Comparison of ENCODE assay signal across 33 cellular contexts in the genomic region with DNA sequence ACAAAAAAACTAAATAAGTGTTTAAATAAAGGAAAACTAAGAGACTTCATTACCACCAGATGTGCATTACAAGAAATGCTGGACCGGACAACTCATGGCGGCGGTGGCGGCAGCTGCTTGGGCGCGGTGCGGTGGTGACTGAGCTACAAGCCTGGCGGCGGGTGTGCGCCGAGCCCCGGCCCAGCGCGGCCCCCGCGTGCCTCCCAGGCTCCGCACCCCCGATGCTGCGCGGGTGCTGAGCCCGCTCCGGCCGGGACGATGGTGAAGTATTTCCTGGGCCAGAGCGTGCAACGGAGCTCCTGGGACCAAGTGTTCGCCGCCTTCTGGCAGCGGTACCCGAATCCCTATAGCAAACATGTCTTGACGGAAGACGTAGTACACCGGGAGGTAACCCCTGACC. TPM values are rescaled to one million over a fixed set of nuclear protein-coding genes. Genes with fewer than 3 reads are reported as not detected.
DNase-seq lines count a peak whose midpoint lies in the region; ATAC-seq, FAIRE-seq and TF ChIP-seq lines count a peak whose summit lies in the region.
"Had no signal": no experiment of that assay in that cellular context is flagged by ENCODE, and none has a peak within 500 bp of the region (broad histone marks: within the 10 kb centered on the region; RNA-seq: fewer than 3 reads in every experiment).

No MANE protein-coding gene starts in this region.

- peaks cover 8% of the 10 kb centered on the region for H3K9me3 Mint-ChIP-seq in nephron progenitor cell
- H3K9me3 Mint-ChIP-seq: CD4-positive, alpha-beta T cell; CD8-positive, alpha-beta memory T cell; CD8-positive, alpha-beta T cell had no signal

- intact Hi-C loops in K562 (cut with micrococcal nuclease): no loop called here
- intact Hi-C loops in testis (cut with DNase I; ENCODE audit: low total_unique reads): no loop called here

- H3K27ac ChIP-seq in K562 (ENCODE audit: extremely low read depth, low read depth, low read length): no peak overlapping the region
- no peak overlapping the region for H3K27ac ChIP-seq in testis
- H3K27ac ChIP-seq: 22Rv1; A549; BLaER1; BLaER1 treated with 17β-estradiol and CSF1 and Interleukin-3, amounts not matched to agents 10 nM and 100 nM; C4-2B had no signal

- H3K79me2 ChIP-seq in K562 (ENCODE audit: control insufficient read depth, insufficient read depth, low read length): no peaks in the 10 kb centered on the region

- no peak overlapping the region for H3K4me2 ChIP-seq in K562 (ENCODE audit: insufficient read depth, low read length)
- H3K4me2 ChIP-seq: A549; BLaER1; BLaER1 treated with 17β-estradiol and CSF1 and Interleukin-3, amounts not matched to agents 10 nM and 100 nM had no signal

- H3K27me3 ChIP-seq in K562 (ENCODE audit: control insufficient read depth in 2 of 2, insufficient read depth in 2 of 2, low read length in 2 of 2) (no peaks in the 10 kb centered on the region), testis (no peaks in the 10 kb centered on the region)
- H3K27me3 ChIP-seq: BE2C; BLaER1; BLaER1 treated with 17β-estradiol and CSF1 and Interleukin-3, amounts not matched to agents 10 nM and 100 nM had no signal

- WGBS in K562 (ENCODE audit: insufficient coverage, low coverage, missing lambda C conversion rate): 73% methylated on average over 33 of the region's 33 CpGs
- WGBS in testis, 2 donors: 72 to 73% methylated on average over 11 to 33 of the region's 33 CpGs

- H3K9me1 ChIP-seq in K562 (ENCODE audit: control insufficient read depth, insufficient read depth, low read length): no peaks in the 10 kb centered on the region

- FAIRE-seq in K562 (lab: Jason Lieb, UNC): no peak
- FAIRE-seq: A204.1, A549, D721Med had no signal

- H3K36me3 ChIP-seq in K562 (ENCODE audit: control insufficient read depth, insufficient read depth, low read length) (no peaks in the 10 kb centered on the region), testis (ENCODE audit: low read depth, missing control alignments) (no peaks in the 10 kb centered on the region)
- H3K36me3 ChIP-seq: BE2C; BLaER1; BLaER1 treated with 17β-estradiol and CSF1 and Interleukin-3, amounts not matched to agents 10 nM and 100 nM had no signal

- H3K9ac ChIP-seq in K562 (ENCODE audit: insufficient read depth in 1 of 2, low read depth in 2 of 2, low read length in 2 of 2): no peak overlapping the region
- H3K9ac ChIP-seq: BLaER1; BLaER1 treated with 17β-estradiol and CSF1 and Interleukin-3, amounts not matched to agents 10 nM and 100 nM had no signal

- no peaks in the 10 kb centered on the region; a peak in 1 of 5 replicates for H3K4me1 ChIP-seq in K562 (replicated peaks in 1 of 2; ENCODE audit: control insufficient read depth in 2 of 2, insufficient read depth in 2 of 2, low read length in 2 of 2)
- no peaks in the 10 kb centered on the region for H3K4me1 ChIP-seq in testis
- H3K4me1 ChIP-seq: A549, BE2C, BLaER1, Caco-2 had no signal

- CTCF ChIA-PET in K562 (lab: Yijun Ruan, JAX; ENCODE audit: low intra/inter-chr PET ratio): no interaction called here

- no peak for ATAC-seq in K562
- ATAC-seq: A549; CD8-positive, alpha-beta T cell had no signal

- TF ChIP-seq POLR2A in K562 (conservative IDR thresholded peaks at IDR 0.05) (no peak), testis (IDR thresholded peaks at IDR 0.05) (no peak)

- H3K4me1 Mint-ChIP-seq in nephron progenitor cell: no peaks in the 10 kb centered on the region
- H3K4me1 Mint-ChIP-seq: B cell; CD4-positive, alpha-beta memory T cell; CD4-positive, CD25-positive, alpha-beta regulatory T cell; CD8-positive, alpha-beta memory T cell had no signal

- TF ChIP-seq RAD21 in K562 (CRISPR knock-in tag; conservative IDR thresholded peaks at IDR 0.05 in 1 of 2, IDR thresholded peaks at IDR 0.05 in 1 of 2): no peak

- POLR2A ChIA-PET in K562 (lab: Yijun Ruan, JAX): no interaction called here

- no peaks in the 10 kb centered on the region; the same call in 1 of the 2 replicates for H3K9me3 ChIP-seq in K562 (replicated peaks; ENCODE audit: control insufficient read depth, insufficient read depth, low read depth, low read length)
- no peaks in the 10 kb centered on the region for H3K9me3 ChIP-seq in testis
- H3K9me3 ChIP-seq: BE2C, Caco-2 had no signal

- in situ Hi-C loops in K562 (cut with MboI): no loop called here

- H3K4me3 ChIP-seq in K562 (no peak overlapping the region), testis (peak overlapping the region in 1 of 2 donors; percentile 34)
- H3K4me3 ChIP-seq: A549; BLaER1; BLaER1 treated with 17β-estradiol and CSF1 and Interleukin-3, amounts not matched to agents 10 nM and 100 nM had no signal

- BruUV-seq in K562 (replicated peaks; lab: Mats Ljungman, UMichigan): no TSS peak

- H3K27ac Mint-ChIP-seq in nephron progenitor cell: no peak overlapping the region
- H3K27ac Mint-ChIP-seq: B cell; CD14-positive monocyte; CD4-positive, alpha-beta T cell; CD8-positive, alpha-beta memory T cell; CD8-positive, alpha-beta T cell had no signal

- H3K36me3 Mint-ChIP-seq in nephron progenitor cell (ENCODE audit: low read depth): no peaks in the 10 kb centered on the region
- H3K36me3 Mint-ChIP-seq: CD14-positive monocyte; CD4-positive, alpha-beta memory T cell; CD8-positive, alpha-beta T cell had no signal

- DNase-seq in K562 (ENCODE audit: extremely low read depth in 1 of 4, low spot score in 3 of 4): no peak
- peak; percentile 21 for DNase-seq in testis
- DNase-seq in stimulated activated CD4-positive, alpha-beta T cell treated with anti-CD3 and anti-CD28 coated beads, Interleukin-15, amount 100 ng/mL, for 24 hours: no peak
- no peak for DNase-seq in nephron progenitor cell
- DNase-seq: 8988T; ACHN; AML-193; BE2C; C1 segment of cervical spinal cord; Caco-2; Calu3; CD4-positive, alpha-beta memory T cell; CD4-positive, alpha-beta T cell; CD4-positive, CD25-positive, alpha-beta regulatory T cell; CD8-positive, alpha-beta memory T cell; CD8-positive, alpha-beta T cell; COR-L47; DMS 273 treated with DMSO at 0.1 percent for 48 hours; DMS153; DMS53; DMS79; DMS79 treated with DMSO at 0.1 percent for 48 hours; DND-41; EL had no signal

- H3K4me3 Mint-ChIP-seq in nephron progenitor cell: no peak overlapping the region
- H3K4me3 Mint-ChIP-seq: B cell; CD14-positive monocyte; CD4-positive, alpha-beta memory T cell; CD4-positive, alpha-beta T cell; CD4-positive, CD25-positive, alpha-beta regulatory T cell; CD8-positive, alpha-beta memory T cell; CD8-positive, alpha-beta T cell had no signal

- no peak overlapping the region for H2AFZ ChIP-seq in K562 (ENCODE audit: low read depth, low read length)

- no peaks in the 10 kb centered on the region for H3K27me3 Mint-ChIP-seq in nephron progenitor cell (ENCODE audit: low read depth, poor library complexity)
- H3K27me3 Mint-ChIP-seq: CD4-positive, alpha-beta memory T cell; CD4-positive, alpha-beta T cell had no signal

- TF ChIP-seq CTCF in K562 (IDR thresholded peaks at IDR 0.05 in 2 of 3, conservative IDR thresholded peaks at IDR 0.05 in 1 of 3; ENCODE audit: insufficient read depth in 2 of 3, low read depth in 1 of 3, low read length in 3 of 3) (no peak), testis (IDR thresholded peaks at IDR 0.05) (no peak), nephron progenitor cell (IDR thresholded peaks at IDR 0.05) (no peak)

- TF ChIP-seq EP300 in K562 (IDR thresholded peaks at IDR 0.05; ENCODE audit: low read length): no peak

- H4K20me1 ChIP-seq in K562 (replicated peaks; ENCODE audit: control insufficient read depth, insufficient read depth, low read length): no peaks in the 10 kb centered on the region
- H4K20me1 ChIP-seq: BLaER1; BLaER1 treated with 17β-estradiol and CSF1 and Interleukin-3, amounts not matched to agents 10 nM and 100 nM had no signal

TF ChIP-seq in K562, 482 proteins besides CTCF, POLR2A, EP300 and RAD21 (continues in another document):
- TF ChIP-seq ZNF347 (CRISPR knock-in tag; IDR thresholded peaks at IDR 0.05; ENCODE audit: low read depth): no peak
- TF ChIP-seq, protein P1, sequence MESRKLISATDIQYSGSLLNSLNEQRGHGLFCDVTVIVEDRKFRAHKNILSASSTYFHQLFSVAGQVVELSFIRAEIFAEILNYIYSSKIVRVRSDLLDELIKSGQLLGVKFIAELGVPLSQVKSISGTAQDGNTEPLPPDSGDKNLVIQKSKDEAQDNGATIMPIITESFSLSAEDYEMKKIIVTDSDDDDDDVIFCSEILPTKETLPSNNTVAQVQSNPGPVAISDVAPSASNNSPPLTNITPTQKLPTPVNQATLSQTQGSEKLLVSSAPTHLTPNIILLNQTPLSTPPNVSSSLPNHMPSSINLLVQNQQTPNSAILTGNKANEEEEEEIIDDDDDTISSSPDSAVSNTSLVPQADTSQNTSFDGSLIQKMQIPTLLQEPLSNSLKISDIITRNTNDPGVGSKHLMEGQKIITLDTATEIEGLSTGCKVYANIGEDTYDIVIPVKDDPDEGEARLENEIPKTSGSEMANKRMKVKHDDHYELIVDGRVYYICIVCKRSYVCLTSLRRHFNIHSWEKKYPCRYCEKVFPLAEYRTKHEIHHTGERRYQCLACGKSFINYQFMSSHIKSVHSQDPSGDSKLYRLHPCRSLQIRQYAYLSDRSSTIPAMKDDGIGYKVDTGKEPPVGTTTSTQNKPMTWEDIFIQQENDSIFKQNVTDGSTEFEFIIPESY (CRISPR knock-in tag; IDR thresholded peaks at IDR 0.05): peak; percentile 34; the same call in 1 of the 2 replicates

RNA-seq across cellular contexts. Expression of gene RCOR3, which starts 52.2 kb away (rescaled TPM):
- 74.5 and 224 TPM in 2 replicates for total RNA-seq in K562 (2011; cell fraction: chromatin; rRNA removed; ENCODE audit: low replicate concordance)
- total RNA-seq in K562 (2011; cell fraction: nucleolus; rRNA removed): 37.2 and 56.2 TPM in 2 replicates
- total RNA-seq in K562 (2011; cell fraction: nucleoplasm; rRNA removed): 84.0 and 114 TPM in 2 replicates
- 17.0 and 17.3 TPM in 2 replicates for total RNA-seq in K562 (2014; rRNA removed)
- total RNA-seq in K562 (2014; rRNA removed; fragmentation: Illumina TruSeq; extraction: Trizol): 30.6 and 34.0 TPM in 2 replicates
- 31.2 and 34.0 TPM in 2 replicates for total RNA-seq in K562 (2015; rRNA removed; fragmentation: Illumina TruSeq; extraction: Trizol)
- 29.5 and 30.6 TPM in 2 replicates for total RNA-seq in K562 (2021)
- polyA plus RNA-seq in K562 (2011; rRNA removed): 42.7 and 54.2 TPM in 2 replicates
- polyA plus RNA-seq in K562 (2011; cell fraction: cytosol; rRNA removed): 19.7 and 23.3 TPM in 2 replicates
- 116 and 147 TPM in 2 replicates for polyA plus RNA-seq in K562 (2011; cell fraction: nucleus; rRNA removed)
- 25.5 and 27.8 TPM in 2 replicates for polyA plus RNA-seq in K562 (2012)
- polyA plus RNA-seq in K562 (2014; fragmentation: Illumina TruSeq; extraction: Trizol): 34.0 and 35.5 TPM in 2 replicates
- polyA plus RNA-seq in K562 (2014; fragmentation: Nextera tagmentation; extraction: Ambion mirVana): 10 to 100 TPM in 1 of 2 experiments, 1 to 10 TPM in 1; 9.7 to 10.5 TPM
- polyA plus RNA-seq in K562 (2014; rRNA removed): 24.1 and 29.5 TPM in 2 replicates
- 81.6 and 116 TPM in 2 replicates for polyA minus RNA-seq in K562 (2011; rRNA and poly(A)+ RNA removed)
- polyA minus RNA-seq in K562 (2011; cell fraction: cytosol; rRNA and poly(A)+ RNA removed): 17.6 and 17.7 TPM in 2 replicates
- 59.4 and 125 TPM in 2 replicates for polyA minus RNA-seq in K562 (2011; cell fraction: nucleus; rRNA and poly(A)+ RNA removed)
- 100 to 1,000 TPM; 114 to 141 TPM for total RNA-seq in testis
- polyA plus RNA-seq in testis (ENCODE audit: insufficient read depth, low read depth, low replicate concordance): 128 TPM
